Comparison of ENCODE assay signal across 13 cellular contexts in the genomic region with DNA sequence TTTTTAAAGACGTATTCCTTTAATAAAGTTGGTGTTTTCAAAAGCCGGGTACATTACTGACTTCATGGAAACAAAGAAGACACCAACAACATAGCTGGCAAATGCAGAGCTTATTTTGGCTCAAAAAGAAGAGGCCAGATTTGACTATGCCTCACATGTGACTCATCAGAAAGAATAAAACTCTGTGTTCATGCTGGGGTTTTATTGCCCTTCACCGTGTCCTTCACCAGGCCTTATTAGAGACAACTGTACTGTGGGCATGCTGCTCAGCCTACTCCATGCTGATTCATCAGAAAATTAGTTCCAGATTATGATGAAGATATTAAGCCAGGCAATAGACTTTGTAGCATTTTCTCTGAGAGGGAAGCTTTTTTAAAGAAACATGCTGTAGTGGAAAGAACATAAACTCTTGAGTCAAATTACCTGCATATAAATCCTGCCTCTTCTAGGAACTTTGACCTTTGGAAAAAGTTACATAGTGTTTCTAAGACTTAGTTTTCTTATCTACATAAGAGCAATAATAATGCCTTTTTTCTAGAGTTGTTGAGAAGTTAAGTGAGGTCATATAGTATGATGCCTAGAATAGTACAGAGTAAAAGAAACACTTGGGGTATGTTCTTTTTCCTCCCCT.
A peak's percentile ranks its signal among the peaks of the same experiment; 100 is the strongest.
DNase-seq lines count a peak whose midpoint lies in the region; ATAC-seq, FAIRE-seq and TF ChIP-seq lines count a peak whose summit lies in the region.
"Had no signal": no experiment of that assay in that cellular context is flagged by ENCODE, and none has a peak within 500 bp of the region (broad histone marks: within the 10 kb centered on the region; RNA-seq: fewer than 3 reads in every experiment).

No MANE protein-coding gene starts in this region.

- H3K36me3 ChIP-seq in HepG2 (replicated peaks in 1 of 2; ENCODE audit: control insufficient read depth in 1 of 2, insufficient read depth in 2 of 2, low read length in 2 of 2) (no peaks in the 10 kb centered on the region), right lobe of liver (no peaks in the 10 kb centered on the region), ovary (no peaks in the 10 kb centered on the region)

- TF ChIP-seq CTCF in HepG2 (CRISPR knock-in tag; IDR thresholded peaks at IDR 0.05) (no peak), right lobe of liver (IDR thresholded peaks at IDR 0.05) (no peak), cardiac fibroblast (IDR thresholded peaks at IDR 0.05; ENCODE audit: low read depth, low read length) (no peak), ovary (IDR thresholded peaks at IDR 0.05) (no peak)

- TF ChIP-seq POLR2A in HepG2 (IDR thresholded peaks at IDR 0.05; ENCODE audit: insufficient read depth in 1 of 2, low read depth in 2 of 2, low read length in 2 of 2) (no peak), right lobe of liver (IDR thresholded peaks at IDR 0.05) (no peak), ovary (IDR thresholded peaks at IDR 0.05) (no peak)

- in situ Hi-C loops in HepG2 (cut with HindIII; ENCODE audit: extremely low pct_ligation_motif_present, low pct_unique_long_range_greater_than_20kb): no loop called here

- ATAC-seq in HepG2 (no peak), right lobe of liver (no peak)

- H3K27ac ChIP-seq in HepG2 (ENCODE audit: extremely low read length, insufficient read depth, low read length) (no peak overlapping the region), right lobe of liver (no peak overlapping the region), ovary (no peak overlapping the region)
- H3K27ac ChIP-seq: stomach had no signal

- peaks cover 0 to 44% of the 10 kb centered on the region in 2 experiments; a peak in 2 of 5 replicates for H3K27me3 ChIP-seq in HepG2 (ENCODE audit: control insufficient read depth in 1 of 2, insufficient read depth in 2 of 2, low read length in 2 of 2)
- H3K27me3 ChIP-seq in right lobe of liver: no peaks in the 10 kb centered on the region
- no peaks in the 10 kb centered on the region for H3K27me3 ChIP-seq in ovary
- H3K27me3 ChIP-seq: BE2C, stomach had no signal

- WGBS in HepG2 (ENCODE audit: low lambda C conversion rate): 43% methylated on average over 3 of the region's 3 CpGs
- WGBS in right lobe of liver (ENCODE audit: insufficient coverage, low coverage, low lambda C conversion rate, missing lambda C conversion rate): 60% methylated on average over 3 of the region's 3 CpGs
- 11 to 14% (median 11%) methylated on average over 3 of the region's 3 CpGs for WGBS in ovary, 3 donors

- H3K4me1 ChIP-seq in HepG2 (ENCODE audit: insufficient read depth, low read length) (no peaks in the 10 kb centered on the region), right lobe of liver (no peaks in the 10 kb centered on the region), ovary (ENCODE audit: insufficient read depth) (peaks cover 11% of the 10 kb centered on the region)

- H3K79me2 ChIP-seq in HepG2 (ENCODE audit: insufficient read depth, low read length): no peaks in the 10 kb centered on the region

- H3K4me2 ChIP-seq in HepG2 (ENCODE audit: low read depth, low read length): no peak overlapping the region

- H3K9ac ChIP-seq in HepG2 (ENCODE audit: insufficient read depth, low read depth, low read length): no peak overlapping the region

- POLR2A ChIA-PET in HepG2 (lab: Yijun Ruan, JAX): no interaction called here

- no peak for FAIRE-seq in HepG2 (lab: Jason Lieb, UNC)
- FAIRE-seq: kidney had no signal

- H2AFZ ChIP-seq in HepG2 (ENCODE audit: low read length): no peak overlapping the region

- TF ChIP-seq EP300 in HepG2 (IDR thresholded peaks at IDR 0.05; ENCODE audit: low read depth in 2 of 2, low read length in 2 of 2) (no peak), HepG2 (CRISPR knock-in tag; IDR thresholded peaks at IDR 0.05; ENCODE audit: borderline replicate concordance) (no peak), ovary (IDR thresholded peaks at IDR 0.05) (no peak)

- no peaks in the 10 kb centered on the region for H4K20me1 ChIP-seq in HepG2 (ENCODE audit: insufficient read depth, low read length)

- CTCF ChIA-PET in HepG2 (lab: Yijun Ruan, JAX; ENCODE audit: low intra/inter-chr PET ratio, low total read pairs): no interaction called here

- TF ChIP-seq RAD21 in HepG2 (CRISPR knock-in tag; IDR thresholded peaks at IDR 0.05): no peak

- intact Hi-C loops in HepG2 (cut with micrococcal nuclease; ENCODE audit: unreplicated experiment): no loop called here
- intact Hi-C loops in right lobe of liver (cut with DNase I): no loop called here
- intact Hi-C loops in ovary (cut with DNase I): no loop called here

- no peak for DNase-seq in HepG2 (ENCODE audit: low spot score)
- DNase-seq in right lobe of liver: no peak
- DNase-seq in cardiac fibroblast (ENCODE audit: low read depth in 2 of 2): peak; percentile 88 to 94
- DNase-seq in kidney glomerular epithelial cell (lab: John Stamatoyannopoulos, UW): peak; percentile 11
- DNase-seq in ovary: no peak
- DNase-seq in activated CD8-positive, alpha-beta memory T cell treated with anti-CD3 and anti-CD28 coated beads for 24 hours: no peak
- no peak for DNase-seq in NCI-H1436 treated with DMSO at 0.1 percent for 48 hours (lab: John Stamatoyannopoulos, UW)
- DNase-seq in HK-2 (ENCODE audit: unreplicated experiment): no peak
- DNase-seq: BE2C; central memory CD4-positive, alpha-beta T cell; kidney; NCI-H524 treated with DMSO at 0.1 percent for 48 hours; stomach had no signal

- H3K4me3 ChIP-seq in HepG2 (replicated peaks in 1 of 3; ENCODE audit: insufficient read depth in 1 of 3, low read depth in 2 of 3, low read length in 3 of 3): no peak overlapping the region
- no peak overlapping the region for H3K4me3 ChIP-seq in right lobe of liver
- no peak overlapping the region for H3K4me3 ChIP-seq in cardiac fibroblast (replicated peaks in 1 of 2; ENCODE audit: low read depth in 2 of 2, low read length in 2 of 2)
- H3K4me3 ChIP-seq in ovary: no peak overlapping the region
- H3K4me3 ChIP-seq: stomach had no signal

- no TSS peak for BruUV-seq in HepG2 (replicated peaks; lab: Mats Ljungman, UMichigan)

- H3K9me3 ChIP-seq in HepG2 (ENCODE audit: low read length) (no peaks in the 10 kb centered on the region), right lobe of liver (no peaks in the 10 kb centered on the region), ovary (no peaks in the 10 kb centered on the region)
- H3K9me3 ChIP-seq: BE2C, stomach had no signal

TF ChIP-seq in HepG2, 621 proteins besides CTCF, POLR2A, EP300 and RAD21:
- TF ChIP-seq FOXM1 (CRISPR knock-in tag; IDR thresholded peaks at IDR 0.05) (no peak), MAFF (IDR thresholded peaks at IDR 0.05; ENCODE audit: low read depth, low read length) (peak; percentile 47), MAFK (conservative IDR thresholded peaks at IDR 0.05 in 1 of 2, IDR thresholded peaks at IDR 0.05 in 1 of 2; ENCODE audit: low read length in 2 of 2) (peak; percentile 67 to 76)

Comparison
In these comparisons a context has a peak if more than half of its experiments do, and no peak if none do; other contexts are left out.
1. DNase-seq: peak in cardiac fibroblast (2 of 2) and kidney glomerular epithelial cell (single experiment); none in HepG2 (single experiment), right lobe of liver (0 of 3), ovary (0 of 5), activated CD8-positive, alpha-beta memory T cell treated with anti-CD3 and anti-CD28 coated beads for 24 hours (single experiment), NCI-H1436 treated with DMSO at 0.1 percent for 48 hours (single experiment) and HK-2 (single experiment).